In genomic region chr17:77462101-77462500, GRCh38 we compare ENCODE assay signal across 1 cellular context.
TF ChIP-seq lines count a peak whose summit lies in the region.

No MANE protein-coding gene starts in this region.

TF ChIP-seq in GM23338, 12 proteins besides CTCF, POLR2A, EP300 and RAD21 (continued from another document):
- TF ChIP-seq ZNF462 (CRISPR knock-in tag; IDR thresholded peaks at IDR 0.05) (no peak), CREB1 (CRISPR knock-in tag; IDR thresholded peaks at IDR 0.05; ENCODE audit: low read depth) (no peak), ETS1 (IDR thresholded peaks at IDR 0.05) (no peak), ZNF114 (CRISPR knock-in tag; IDR thresholded peaks at IDR 0.05) (no peak), NANOG (IDR thresholded peaks at IDR 0.05; ENCODE audit: borderline replicate concordance) (no peak), POLR2AphosphoS5 (IDR thresholded peaks at IDR 0.05; ENCODE audit: low read depth) (no peak), STAT1 (IDR thresholded peaks at IDR 0.05; ENCODE audit: unreplicated experiment) (no peak)
